In genomic region chr1:164240081-164240480, GRCh38 we compare ENCODE assay signal across 1 cellular context.
TF ChIP-seq lines count a peak whose summit lies in the region.

No MANE protein-coding gene starts in this region.

TF ChIP-seq in WTC11, 78 proteins besides CTCF, POLR2A, EP300 and RAD21 (continued from another document):
- no peak for TF ChIP-seq AFF4 (CRISPR knock-in tag; IDR thresholded peaks at IDR 0.05; ENCODE audit: borderline replicate concordance)
- no peak for TF ChIP-seq SP1 (CRISPR knock-in tag; conservative IDR thresholded peaks at IDR 0.05)
- TF ChIP-seq, protein P1, sequence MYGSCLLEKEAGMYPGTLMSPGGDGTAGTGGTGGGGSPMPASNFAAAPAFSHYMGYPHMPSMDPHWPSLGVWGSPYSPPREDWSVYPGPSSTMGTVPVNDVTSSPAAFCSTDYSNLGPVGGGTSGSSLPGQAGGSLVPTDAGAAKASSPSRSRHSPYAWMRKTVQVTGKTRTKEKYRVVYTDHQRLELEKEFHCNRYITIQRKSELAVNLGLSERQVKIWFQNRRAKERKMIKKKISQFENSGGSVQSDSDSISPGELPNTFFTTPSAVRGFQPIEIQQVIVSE (CRISPR knock-in tag; IDR thresholded peaks at IDR 0.05; ENCODE audit: borderline replicate concordance), result no peak
- no peak for TF ChIP-seq MYBL2 (CRISPR knock-in tag; IDR thresholded peaks at IDR 0.05)
- no peak for TF ChIP-seq FOXP1 (CRISPR knock-in tag; IDR thresholded peaks at IDR 0.05; ENCODE audit: borderline replicate concordance)
- no peak for TF ChIP-seq RORB (CRISPR knock-in tag; IDR thresholded peaks at IDR 0.05)
- TF ChIP-seq, protein P2, sequence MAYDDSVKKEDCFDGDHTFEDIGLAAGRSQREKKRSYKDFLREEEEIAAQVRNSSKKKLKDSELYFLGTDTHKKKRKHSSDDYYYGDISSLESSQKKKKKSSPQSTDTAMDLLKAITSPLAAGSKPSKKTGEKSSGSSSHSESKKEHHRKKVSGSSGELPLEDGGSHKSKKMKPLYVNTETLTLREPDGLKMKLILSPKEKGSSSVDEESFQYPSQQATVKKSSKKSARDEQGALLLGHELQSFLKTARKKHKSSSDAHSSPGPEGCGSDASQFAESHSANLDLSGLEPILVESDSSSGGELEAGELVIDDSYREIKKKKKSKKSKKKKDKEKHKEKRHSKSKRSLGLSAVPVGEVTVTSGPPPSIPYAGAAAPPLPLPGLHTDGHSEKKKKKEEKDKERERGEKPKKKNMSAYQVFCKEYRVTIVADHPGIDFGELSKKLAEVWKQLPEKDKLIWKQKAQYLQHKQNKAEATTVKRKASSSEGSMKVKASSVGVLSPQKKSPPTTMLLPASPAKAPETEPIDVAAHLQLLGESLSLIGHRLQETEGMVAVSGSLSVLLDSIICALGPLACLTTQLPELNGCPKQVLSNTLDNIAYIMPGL (CRISPR knock-in tag; IDR thresholded peaks at IDR 0.05), result no peak
- TF ChIP-seq, protein P3, sequence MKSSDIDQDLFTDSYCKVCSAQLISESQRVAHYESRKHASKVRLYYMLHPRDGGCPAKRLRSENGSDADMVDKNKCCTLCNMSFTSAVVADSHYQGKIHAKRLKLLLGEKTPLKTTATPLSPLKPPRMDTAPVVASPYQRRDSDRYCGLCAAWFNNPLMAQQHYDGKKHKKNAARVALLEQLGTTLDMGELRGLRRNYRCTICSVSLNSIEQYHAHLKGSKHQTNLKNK (CRISPR knock-in tag; IDR thresholded peaks at IDR 0.05), result no peak
